ENCODE assay signal across 8 cellular contexts in genomic region chr7:10939911-10940747, GRCh38. TPM values are rescaled to one million over a fixed set of nuclear protein-coding genes. Genes with fewer than 3 reads are reported as not detected.
A peak's percentile ranks its signal among the peaks of the same experiment; 100 is the strongest.
DNase-seq lines count a peak whose midpoint lies in the region; ATAC-seq and TF ChIP-seq lines count a peak whose summit lies in the region.

No MANE protein-coding gene starts in this region.

- H3K9me3 Mint-ChIP-seq in activated T-helper 2 cell treated with anti-CD3 and anti-CD28 coated beads, Interferon-gamma antibody, Interleukin-2, Interleukin-4, amounts not matched to agents 10 μg/mL and 5 μg/mL and 100 μg/mL, durations not matched to agents 14 hours and 24 hours and 36 hours: no peaks in the 10 kb centered on the region
- no peaks in the 10 kb centered on the region for H3K9me3 Mint-ChIP-seq in nephron progenitor cell

- H3K4me3 ChIP-seq in LNCaP clone FGC (ENCODE audit: low read depth, low read length): peak overlapping the region; percentile 83

- TF ChIP-seq CTCF in LNCaP clone FGC (IDR thresholded peaks at IDR 0.05; ENCODE audit: control insufficient read depth, extremely low read depth, insufficient read depth) (no peak), nephron progenitor cell (IDR thresholded peaks at IDR 0.05) (no peak)

- no peaks in the 10 kb centered on the region for H3K27me3 Mint-ChIP-seq in activated T-helper 2 cell treated with anti-CD3 and anti-CD28 coated beads, Interferon-gamma antibody, Interleukin-2, Interleukin-4, amounts not matched to agents 10 μg/mL and 5 μg/mL and 100 μg/mL, durations not matched to agents 14 hours and 24 hours and 36 hours (ENCODE audit: low read depth)
- H3K27me3 Mint-ChIP-seq in nephron progenitor cell (ENCODE audit: low read depth, poor library complexity): no peaks in the 10 kb centered on the region

- peak; percentile 97 for DNase-seq in ELF-1 (ENCODE audit: low read depth, low spot score)
- DNase-seq in H4 (ENCODE audit: low spot score): peak; percentile 99
- peak; percentile 90 for DNase-seq in LNCaP clone FGC (ENCODE audit: low read depth)
- DNase-seq in RPMI7951 (ENCODE audit: low read depth): peak; percentile 96
- peak; percentile 82 for DNase-seq in activated T-helper 2 cell treated with anti-CD3 and anti-CD28 coated beads, Interferon-gamma antibody, Interleukin-2, Interleukin-4, amounts not matched to agents 10 μg/mL and 5 μg/mL and 100 μg/mL, durations not matched to agents 14 hours and 24 hours and 36 hours (ENCODE audit: low spot score)
- peak; percentile 94 for DNase-seq in fibroblast of the conjunctiva (ENCODE audit: low read depth)
- peak; percentile 87 for DNase-seq in nephron progenitor cell
- DNase-seq in stimulated activated naive CD8-positive, alpha-beta T cell treated with anti-CD3 and anti-CD28 coated beads, Interleukin-15, Interleukin-2, amounts not matched to agents 100 U/mL and 50 U/mL, for 24 hours: peak; percentile 88

- ATAC-seq in stimulated activated naive CD8-positive, alpha-beta T cell treated with anti-CD3 and anti-CD28 coated beads, Interleukin-15, Interleukin-2, amounts not matched to agents 100 U/mL and 50 U/mL, for 24 hours: peak; percentile 95

- intact Hi-C loops in activated T-helper 2 cell treated with anti-CD3 and anti-CD28 coated beads, Interferon-gamma antibody, Interleukin-2, Interleukin-4, amounts not matched to agents 10 μg/mL and 5 μg/mL and 100 μg/mL, durations not matched to agents 14 hours and 24 hours and 36 hours (cut with micrococcal nuclease): loop anchor here (1.0 to 5.0 kb wide), 4 partner anchors 33 to 272 kb away; partner anchors contain the start of gene PHF14

- H3K36me3 Mint-ChIP-seq in activated T-helper 2 cell treated with anti-CD3 and anti-CD28 coated beads, Interferon-gamma antibody, Interleukin-2, Interleukin-4, amounts not matched to agents 10 μg/mL and 5 μg/mL and 100 μg/mL, durations not matched to agents 14 hours and 24 hours and 36 hours (ENCODE audit: low read depth): peaks cover 33% of the 10 kb centered on the region
- H3K36me3 Mint-ChIP-seq in nephron progenitor cell (ENCODE audit: low read depth): peaks cover 19% of the 10 kb centered on the region

- peaks cover 14% of the 10 kb centered on the region for H3K4me1 Mint-ChIP-seq in activated T-helper 2 cell treated with anti-CD3 and anti-CD28 coated beads, Interferon-gamma antibody, Interleukin-2, Interleukin-4, amounts not matched to agents 10 μg/mL and 5 μg/mL and 100 μg/mL, durations not matched to agents 14 hours and 24 hours and 36 hours (ENCODE audit: low read depth)
- H3K4me1 Mint-ChIP-seq in nephron progenitor cell: peaks cover 22% of the 10 kb centered on the region

- no peak overlapping the region for H3K4me3 Mint-ChIP-seq in activated T-helper 2 cell treated with anti-CD3 and anti-CD28 coated beads, Interferon-gamma antibody, Interleukin-2, Interleukin-4, amounts not matched to agents 10 μg/mL and 5 μg/mL and 100 μg/mL, durations not matched to agents 14 hours and 24 hours and 36 hours (ENCODE audit: low read depth)
- H3K4me3 Mint-ChIP-seq in nephron progenitor cell: no peak overlapping the region

- no peak overlapping the region for H3K27ac Mint-ChIP-seq in activated T-helper 2 cell treated with anti-CD3 and anti-CD28 coated beads, Interferon-gamma antibody, Interleukin-2, Interleukin-4, amounts not matched to agents 10 μg/mL and 5 μg/mL and 100 μg/mL, durations not matched to agents 14 hours and 24 hours and 36 hours
- no peak overlapping the region for H3K27ac Mint-ChIP-seq in nephron progenitor cell

RNA-seq across cellular contexts. Expression of gene PHF14, which starts 33.5 kb away (rescaled TPM):
- 53.1 and 71.6 TPM in 2 replicates for total RNA-seq in H4 (2014; rRNA removed; shearing (Covaris generic))
- total RNA-seq in RPMI7951 (2014; rRNA removed; shearing (Covaris generic)): 35.1 and 41.5 TPM in 2 replicates
- total RNA-seq in activated T-helper 2 cell treated with anti-CD3 and anti-CD28 coated beads, Interferon-gamma antibody, Interleukin-2, Interleukin-4, amounts not matched to agents 10 μg/mL and 5 μg/mL and 100 μg/mL, durations not matched to agents 14 hours and 24 hours and 36 hours: 39.3 and 43.2 TPM in 2 replicates

Comparison
In these comparisons a context has a peak if more than half of its experiments do, and no peak if none do; other contexts are left out.
1. Peak in every context shown above with its lines: DNase-seq, ATAC-seq and H3K4me3 ChIP-seq.